ENCODE assay signal across 21 cellular contexts in genomic region chr17:67617304-67617899, GRCh38.
"Had no signal": no experiment of that assay in that cellular context is flagged by ENCODE, and none has a peak within 500 bp of the region (broad histone marks: within the 10 kb centered on the region; RNA-seq: fewer than 3 reads in every experiment).

No MANE protein-coding gene starts in this region.

- H3K4me1 Mint-ChIP-seq: activated CD4-positive, alpha-beta memory T cell treated with anti-CD3 and anti-CD28 coated beads, Interleukin-2, amount 10 ng/mL, durations not matched to agents 7 days and 5 days; activated CD4-positive, alpha-beta T cell treated with anti-CD3 and anti-CD28 coated beads, Interleukin-2, amount 10 ng/mL, durations not matched to agents 24 days and 14 days; activated naive CD4-positive, alpha-beta T cell treated with anti-CD3 and anti-CD28 coated beads, Interleukin-2, amount 10 ng/mL, durations not matched to agents 7 days and 5 days; naive B cell had no signal

- H3K36me3 Mint-ChIP-seq: activated naive CD4-positive, alpha-beta T cell treated with anti-CD3 and anti-CD28 coated beads, Interleukin-2, amount 10 ng/mL, durations not matched to agents 7 days and 5 days had no signal

- H3K4me1 ChIP-seq: lower lobe of right lung had no signal

- ATAC-seq: activated T-cell treated with anti-CD3 and anti-CD28 coated beads, Interleukin-2, amount 50 U/mL, for 72 hours; lower lobe of right lung had no signal

- H3K4me3 Mint-ChIP-seq: activated CD4-positive, alpha-beta memory T cell treated with anti-CD3 and anti-CD28 coated beads, Interleukin-2, amount 10 ng/mL, durations not matched to agents 7 days and 5 days; activated CD4-positive, alpha-beta T cell treated with anti-CD3 and anti-CD28 coated beads, Interleukin-2, amount 10 ng/mL, durations not matched to agents 24 days and 14 days; activated naive CD4-positive, alpha-beta T cell treated with anti-CD3 and anti-CD28 coated beads, Interleukin-2, amount 10 ng/mL, durations not matched to agents 7 days and 5 days; activated T-cell treated with anti-CD3 and anti-CD28 coated beads, Interleukin-2, amount 50 U/mL, for 72 hours; naive B cell; neural crest cell; stimulated activated naive CD8-positive, alpha-beta T cell treated with anti-CD3 and anti-CD28 coated beads, Interleukin-15, Interleukin-2, amounts not matched to agents 100 ng/mL and 50 ng/mL, for 24 hours had no signal

- DNase-seq: activated CD4-positive, alpha-beta memory T cell treated with anti-CD3 and anti-CD28 coated beads, Interleukin-2, amount 10 ng/mL, durations not matched to agents 7 days and 5 days; activated CD4-positive, alpha-beta T cell treated with anti-CD3 and anti-CD28 coated beads, Interleukin-2, amount 10 ng/mL, durations not matched to agents 24 days and 14 days; activated CD4-positive, CD25-positive, alpha-beta regulatory T cell; activated effector memory CD4-positive, alpha-beta T cell treated with Interleukin-2 at 50 U/mL for 16 hours; activated naive CD4-positive, alpha-beta T cell treated with anti-CD3 and anti-CD28 coated beads, Interleukin-2, amount 10 ng/mL, durations not matched to agents 7 days and 5 days; activated T-cell treated with anti-CD3 and anti-CD28 coated beads, Interleukin-2, amount 50 U/mL, for 72 hours; effector CD4-positive, alpha-beta T cell; foreskin fibroblast; kidney; lower lobe of right lung; mesendoderm; naive B cell; retina; stimulated activated CD4-positive, alpha-beta T cell treated with anti-CD3 and anti-CD28 coated beads, Interleukin-12 subunit alpha, Interleukin-12 subunit beta, amount 100 ng/mL, for 4 hours; stimulated activated CD4-positive, alpha-beta T cell treated with anti-CD3 and anti-CD28 coated beads, Interleukin-4, amount 100 ng/mL, for 4 hours; substantia nigra; T-helper 9 cell had no signal

- H3K4me3 ChIP-seq: lower lobe of right lung, tibial nerve had no signal

- H3K9me3 ChIP-seq: lower lobe of right lung, tibial nerve had no signal

- H3K9me3 Mint-ChIP-seq: activated CD4-positive, alpha-beta memory T cell treated with anti-CD3 and anti-CD28 coated beads, Interleukin-2, amount 10 ng/mL, durations not matched to agents 7 days and 5 days; activated CD4-positive, alpha-beta T cell treated with anti-CD3 and anti-CD28 coated beads, Interleukin-2, amount 10 ng/mL, durations not matched to agents 24 days and 14 days; activated naive CD4-positive, alpha-beta T cell treated with anti-CD3 and anti-CD28 coated beads, Interleukin-2, amount 10 ng/mL, durations not matched to agents 7 days and 5 days; activated T-cell treated with anti-CD3 and anti-CD28 coated beads, Interleukin-2, amount 50 U/mL, for 72 hours; neural crest cell; stimulated activated naive CD8-positive, alpha-beta T cell treated with anti-CD3 and anti-CD28 coated beads, Interleukin-15, Interleukin-2, amounts not matched to agents 100 ng/mL and 50 ng/mL, for 24 hours had no signal

- H3K27me3 Mint-ChIP-seq: activated CD4-positive, alpha-beta memory T cell treated with anti-CD3 and anti-CD28 coated beads, Interleukin-2, amount 10 ng/mL, durations not matched to agents 7 days and 5 days; activated CD4-positive, alpha-beta T cell treated with anti-CD3 and anti-CD28 coated beads, Interleukin-2, amount 10 ng/mL, durations not matched to agents 24 days and 14 days; activated naive CD4-positive, alpha-beta T cell treated with anti-CD3 and anti-CD28 coated beads, Interleukin-2, amount 10 ng/mL, durations not matched to agents 7 days and 5 days; naive B cell; progenitor cell of endocrine pancreas; stimulated activated naive CD8-positive, alpha-beta T cell treated with anti-CD3 and anti-CD28 coated beads, Interleukin-15, Interleukin-2, amounts not matched to agents 100 ng/mL and 50 ng/mL, for 24 hours had no signal

- H3K27ac Mint-ChIP-seq: activated CD4-positive, alpha-beta memory T cell treated with anti-CD3 and anti-CD28 coated beads, Interleukin-2, amount 10 ng/mL, durations not matched to agents 7 days and 5 days; activated CD4-positive, alpha-beta T cell treated with anti-CD3 and anti-CD28 coated beads, Interleukin-2, amount 10 ng/mL, durations not matched to agents 24 days and 14 days; activated naive CD4-positive, alpha-beta T cell treated with anti-CD3 and anti-CD28 coated beads, Interleukin-2, amount 10 ng/mL, durations not matched to agents 7 days and 5 days; progenitor cell of endocrine pancreas had no signal

- H3K27me3 ChIP-seq: tibial nerve had no signal

- H3K27ac ChIP-seq: lower lobe of right lung, tibial nerve had no signal

- H3K36me3 ChIP-seq: lower lobe of right lung, tibial nerve had no signal
